7 cellular contexts compared by ENCODE assay signal in the genomic region with DNA sequence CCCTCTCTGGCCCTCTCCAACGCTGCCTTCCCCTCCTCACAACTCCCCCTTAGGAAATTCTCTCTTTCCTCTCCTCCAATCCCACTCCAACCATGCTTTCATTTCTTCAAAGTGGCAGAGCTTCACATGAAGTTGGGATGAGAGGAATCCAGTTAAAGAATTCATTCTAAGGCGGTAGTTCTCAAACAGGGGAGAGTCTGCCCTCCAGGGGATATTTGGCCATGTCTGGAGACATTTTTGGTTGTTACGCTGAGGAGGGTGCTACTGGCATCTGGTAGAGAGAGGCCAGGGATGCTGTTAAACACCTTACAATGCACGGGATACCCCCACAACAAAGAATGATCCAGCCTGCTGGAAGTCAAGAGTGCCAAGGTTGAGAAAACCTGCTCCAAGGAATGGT.
"Had no signal": no experiment of that assay in that cellular context is flagged by ENCODE, and none has a peak within 500 bp of the region (broad histone marks: within the 10 kb centered on the region; RNA-seq: fewer than 3 reads in every experiment).

No MANE protein-coding gene starts in this region.

- H3K4me3 ChIP-seq: GM23248, HAP-1 had no signal

- H3K4me1 ChIP-seq: HAP-1 had no signal

- H3K9ac ChIP-seq: GM23248 had no signal

- H3K9me3 ChIP-seq: HAP-1 had no signal

- H2AFZ ChIP-seq: GM23248 had no signal

- H3K27ac ChIP-seq: GM23248, HL-60 had no signal

- DNase-seq: GM23248, GOT3, H7, HFFc6, KBM-7 had no signal

- H3K36me3 ChIP-seq: HAP-1 had no signal
